13 cellular contexts compared by ENCODE assay signal in genomic region chr1:13759072-13759471, GRCh38. TPM values are rescaled to one million over a fixed set of nuclear protein-coding genes. Genes with fewer than 3 reads are reported as not detected.
DNase-seq lines count a peak whose midpoint lies in the region; ATAC-seq and TF ChIP-seq lines count a peak whose summit lies in the region.
"Had no signal": no experiment of that assay in that cellular context is flagged by ENCODE, and none has a peak within 500 bp of the region (broad histone marks: within the 10 kb centered on the region; RNA-seq: fewer than 3 reads in every experiment).

No MANE protein-coding gene starts in this region.

- peaks cover 78% of the 10 kb centered on the region for H4K20me1 ChIP-seq in IMR-90 (ENCODE audit: insufficient read depth, low read length)

- H3K27ac ChIP-seq in CD8-positive, alpha-beta memory T cell (ENCODE audit: low read depth, low read length) = no peak overlapping the region
- H3K27ac ChIP-seq in IMR-90 (ENCODE audit: insufficient read depth, low read length) (no peak overlapping the region), dorsolateral prefrontal cortex (peak overlapping the region in 38 of 59 donors; percentile 1 to 87 (median 18))
- H3K27ac ChIP-seq: right atrium auricular region had no signal

- POLR2A ChIA-PET in CD8-positive, alpha-beta memory T cell (lab: Charles Lee) = interaction anchor here (0.7 kb wide), 1 partner anchor 10 kb away, joined by 3 read pairs; no protein-coding TSS in a partner anchor
- POLR2A ChIA-PET in IMR-90 (lab: Charles Lee; ENCODE audit: unreplicated experiment) = no interaction called here

- no peaks in the 10 kb centered on the region for H3K36me3 ChIP-seq in CD8-positive, alpha-beta memory T cell (ENCODE audit: insufficient read depth, low read length)
- H3K36me3 ChIP-seq in IMR-90 (ENCODE audit: control insufficient read depth, insufficient read depth, low read length) = peaks cover 5% of the 10 kb centered on the region; the same call in 1 of the 2 replicates
- H3K36me3 ChIP-seq: right atrium auricular region had no signal

- H3K9me3 ChIP-seq in CD8-positive, alpha-beta memory T cell (ENCODE audit: low read length) = no peaks in the 10 kb centered on the region
- no peaks in the 10 kb centered on the region for H3K9me3 ChIP-seq in IMR-90 (ENCODE audit: control insufficient read depth, insufficient read depth, low read length)
- H3K9me3 ChIP-seq: right atrium auricular region had no signal

- H2BK120ac ChIP-seq in IMR-90 (ENCODE audit: low read depth, low read length) = no peak overlapping the region

- H3K9ac ChIP-seq in IMR-90 (ENCODE audit: low read depth, low read length) = no peak overlapping the region

- CTCF ChIA-PET in CD8-positive, alpha-beta memory T cell (lab: Charles Lee) = no interaction called here
- CTCF ChIA-PET in IMR-90 (lab: Yijun Ruan, JAX) = interaction anchor here (0.6 to 0.7 kb wide), 2 partner anchors 26 to 1937 kb away, joined by 3 to 5 read pairs; no protein-coding TSS in a partner anchor

- TF ChIP-seq RAD21 in IMR-90 (IDR thresholded peaks at IDR 0.05; ENCODE audit: low read length) = no peak

- intact Hi-C loops in IMR-90 (cut with micrococcal nuclease) (no loop called here), dorsolateral prefrontal cortex (cut with DNase I) (loop anchor here in 1 of 2 donors (5.0 kb wide), 1 partner anchor 48 kb away; no protein-coding TSS in a partner anchor), natural killer cell (cut with micrococcal nuclease) (no loop called here), head of caudate nucleus (cut with DNase I) (no loop called here)

- H3K4me3 ChIP-seq in CD8-positive, alpha-beta memory T cell (ENCODE audit: low read length) = no peak overlapping the region
- H3K4me3 ChIP-seq in IMR-90 (ENCODE audit: insufficient read depth, low read depth, low read length) (no peak overlapping the region), dorsolateral prefrontal cortex (peak overlapping the region in 3 of 59 donors; percentile 2 to 9 (median 6))
- H3K4me3 ChIP-seq: right atrium auricular region had no signal

- H3K18ac ChIP-seq in IMR-90 (ENCODE audit: low read depth, low read length) = no peak overlapping the region

- H3K27me3 ChIP-seq in CD8-positive, alpha-beta memory T cell (ENCODE audit: insufficient read depth, low read length, poor library complexity, severe bottlenecking) = no peaks in the 10 kb centered on the region
- H3K27me3 ChIP-seq in IMR-90 (ENCODE audit: control insufficient read depth, insufficient read depth, low read length) (no peaks in the 10 kb centered on the region), dorsolateral prefrontal cortex (no peaks in the 10 kb centered on the region)
- H3K27me3 ChIP-seq: right atrium auricular region had no signal

- no peaks in the 10 kb centered on the region for H3K9me3 Mint-ChIP-seq in CD8-positive, alpha-beta memory T cell
- no peaks in the 10 kb centered on the region for H3K9me3 Mint-ChIP-seq in natural killer cell
- H3K9me3 Mint-ChIP-seq: brain had no signal

- H2AK9ac ChIP-seq in IMR-90 (replicated peaks; ENCODE audit: low read depth, low read length, poor library complexity) = no peak overlapping the region

- H3K27me3 Mint-ChIP-seq in CD8-positive, alpha-beta memory T cell = no peaks in the 10 kb centered on the region
- H3K27me3 Mint-ChIP-seq in natural killer cell (ENCODE audit: low read depth in 2 of 2) = no peaks in the 10 kb centered on the region
- H3K27me3 Mint-ChIP-seq: brain had no signal

- no peak for DNase-seq in CD8-positive, alpha-beta memory T cell
- DNase-seq in IMR-90 (no peak), dorsolateral prefrontal cortex (no peak), natural killer cell (no peak), amygdala (lab: John Stamatoyannopoulos, UW) (no peak), head of caudate nucleus (no peak)
- DNase-seq: activated CD8-positive, alpha-beta memory T cell treated with anti-CD3 and anti-CD28 coated beads, Interleukin-2, amount 50 U/mL, for 48 hours; kidney glomerular epithelial cell; NCI-H2029 had no signal

- TF ChIP-seq CTCF in IMR-90 (conservative IDR thresholded peaks at IDR 0.05; ENCODE audit: low read depth, low read length) (no peak; the same call in 1 of the 2 replicates), dorsolateral prefrontal cortex (IDR thresholded peaks at IDR 0.05 in 54 of 56, conservative IDR thresholded peaks at IDR 0.05 in 2 of 56; ENCODE audit: low read depth in 1 of 56, partially characterized antibody in 56 of 56) (peak in 13 of 56 donors; percentile 8 to 37 (median 16)), natural killer cell (IDR thresholded peaks at IDR 0.05) (no peak)

- TF ChIP-seq POLR2A in IMR-90 (IDR thresholded peaks at IDR 0.05; ENCODE audit: low read depth, low read length) (no peak), GM18505 (IDR thresholded peaks at IDR 0.05; ENCODE audit: borderline replicate concordance, extremely low read depth, insufficient read depth, insufficient read length) (no peak)

- no peak overlapping the region for H2AK5ac ChIP-seq in IMR-90 (ENCODE audit: low read depth, low read length)

- 0 out of 2 replicates have a peak overlapping the region, but pooled peaks have one; percentile 1 for H3K23ac ChIP-seq in IMR-90 (ENCODE audit: low read depth, low read length)

- in situ Hi-C loops in IMR-90 (cut with MboI; ENCODE audit: low sequenced_read_pairs) = loop anchor here (5.0 to 25.0 kb wide), 2 partner anchors 48 to 1178 kb away; no protein-coding TSS in a partner anchor

- WGBS in IMR-90 (ENCODE audit: extremely low coverage in 2 of 2, insufficient read length in 1 of 2), 2 experiments = 92% methylated on average over 2 of the region's 4 CpGs; no CpG with 5 or more reads in 1 of the 2 experiments

- H3K14ac ChIP-seq in IMR-90 (replicated peaks; ENCODE audit: low read depth, low read length) = no peak overlapping the region; the same call in 1 of the 2 replicates

- H3K4me3 Mint-ChIP-seq in CD8-positive, alpha-beta memory T cell = peak overlapping the region in 4 of 7 donors; percentile 27 to 67 (median 48)
- H3K4me3 Mint-ChIP-seq in natural killer cell = peak overlapping the region; percentile 47
- H3K4me3 Mint-ChIP-seq: brain had no signal

- no TSS peak for BruUV-seq in IMR-90 (replicated peaks; lab: Mats Ljungman, UMichigan)

- H2AFZ ChIP-seq in IMR-90 (replicated peaks; ENCODE audit: low read length, poor library complexity) = no peak overlapping the region

- no peak overlapping the region for H4K8ac ChIP-seq in IMR-90 (ENCODE audit: low read depth in 2 of 2, low read length in 2 of 2)

- H3K36me3 Mint-ChIP-seq in CD8-positive, alpha-beta memory T cell = peaks cover 0 to 46% (median 6%) of the 10 kb centered on the region in 3 donors
- no peaks in the 10 kb centered on the region for H3K36me3 Mint-ChIP-seq in natural killer cell
- H3K36me3 Mint-ChIP-seq: brain had no signal

- peaks cover 11 to 56% of the 10 kb centered on the region in 2 experiments for H3K79me1 ChIP-seq in IMR-90 (ENCODE audit: low read depth in 1 of 2, low read length in 2 of 2)

- H2BK5ac ChIP-seq in IMR-90 (ENCODE audit: low read depth, low read length, poor library complexity, severe bottlenecking) = no peak overlapping the region

- no peak overlapping the region for H3K4ac ChIP-seq in IMR-90 (ENCODE audit: low read depth, low read length)

- peaks cover 86 to 96% (median 92%) of the 10 kb centered on the region in 3 donors for H3K4me1 Mint-ChIP-seq in CD8-positive, alpha-beta memory T cell
- H3K4me1 Mint-ChIP-seq in natural killer cell = peaks cover 80% of the 10 kb centered on the region in 2 donors

- H4K91ac ChIP-seq in IMR-90 (ENCODE audit: insufficient read depth, low read depth, low read length) = no peak overlapping the region

- H2BK20ac ChIP-seq in IMR-90 (ENCODE audit: low read depth, low read length) = no peak overlapping the region

- H3K4me1 ChIP-seq in CD8-positive, alpha-beta memory T cell (ENCODE audit: insufficient read depth, low read length) = peaks cover 90% of the 10 kb centered on the region
- peaks cover 12% of the 10 kb centered on the region for H3K4me1 ChIP-seq in IMR-90 (ENCODE audit: control insufficient read depth, insufficient read depth, low read length)

- no peak overlapping the region for H4K5ac ChIP-seq in IMR-90 (ENCODE audit: low read depth, low read length)

- no peak overlapping the region for H2BK15ac ChIP-seq in IMR-90 (ENCODE audit: low read depth, low read length)

- H3K56ac ChIP-seq in IMR-90 (ENCODE audit: extremely low read depth, insufficient read depth, low read length) = no peak overlapping the region

- H3K27ac Mint-ChIP-seq in CD8-positive, alpha-beta memory T cell = peak overlapping the region in 6 of 8 donors; percentile 20 to 58 (median 42)
- H3K27ac Mint-ChIP-seq in natural killer cell = peak overlapping the region; percentile 49 to 58
- H3K27ac Mint-ChIP-seq: brain had no signal

- H3K4me2 ChIP-seq in IMR-90 (ENCODE audit: low read depth, low read length) = no peak overlapping the region

- H3K9me1 ChIP-seq in IMR-90 (ENCODE audit: insufficient read depth, low read length) = peaks cover 18% of the 10 kb centered on the region

- dilution Hi-C loops in IMR-90 (cut with HindIII; ENCODE audit: low sequenced_read_pairs, unreplicated experiment) = no loop called here

- ATAC-seq in IMR-90 (ENCODE audit: low read depth) = no peak
- peak in 1 of 3 donors; percentile 24 for ATAC-seq in natural killer cell
- no peak for ATAC-seq in GM21737 (IDR thresholded peaks at IDR 0.05; ENCODE audit: unreplicated experiment)
- ATAC-seq in GM18505 (IDR thresholded peaks at IDR 0.05; ENCODE audit: unreplicated experiment) = no peak

TF ChIP-seq in IMR-90, 13 proteins besides CTCF, POLR2A, EP300 and RAD21 (continues in another document):
- TF ChIP-seq MXI1 (IDR thresholded peaks at IDR 0.05; ENCODE audit: borderline replicate concordance, low read depth, low read length) (no peak), ELK1 (IDR thresholded peaks at IDR 0.05; ENCODE audit: borderline replicate concordance, low read depth, low read length) (no peak)

RNA-seq across cellular contexts. Expression of gene PRDM2, which starts 59.1 kb away (rescaled TPM):
- total RNA-seq in CD8-positive, alpha-beta memory T cell = 10 to 100 TPM; 67.9 to 70.1 TPM
- polyA plus RNA-seq in CD8-positive, alpha-beta memory T cell = 24.4 TPM
- total RNA-seq in IMR-90 (2012; rRNA removed) = 3.4 and 4.7 TPM in 2 replicates
- 8.4 and 8.9 TPM in 2 replicates for polyA plus RNA-seq in IMR-90 (2012; rRNA removed)
- polyA plus RNA-seq in IMR-90 (2012; cell fraction: cytosol; rRNA removed) = 3.6 and 5.6 TPM in 2 replicates
- 15.1 and 38.5 TPM in 2 replicates for polyA plus RNA-seq in IMR-90 (2012; cell fraction: nucleus; rRNA removed; ENCODE audit: low replicate concordance)
- 100 to 1,000 TPM in 114 of 120 experiments, 10 to 100 TPM in 6; 86.9 to 190 (median 133) TPM for total RNA-seq in dorsolateral prefrontal cortex
- 100 to 1,000 TPM; 168 to 193 (median 184) TPM for total RNA-seq in natural killer cell

Comparison
In these comparisons a context has a peak if more than half of its experiments do, and no peak if none do; other contexts are left out.
1. H3K27ac ChIP-seq: peak in dorsolateral prefrontal cortex (38 of 59); none in CD8-positive, alpha-beta memory T cell (single experiment) and IMR-90 (single experiment).
2. RNA of gene PRDM2, which starts 59.1 kb away (total RNA-seq): 168 to 193 TPM in natural killer cell, 86.9 to 190 TPM in dorsolateral prefrontal cortex and 67.9 to 70.1 TPM in CD8-positive, alpha-beta memory T cell; 3.4 to 4.7 TPM in IMR-90; every median in the first group is over 10 times any median in the second.